ENCODE assay signal across 19 cellular contexts in the genomic region with DNA sequence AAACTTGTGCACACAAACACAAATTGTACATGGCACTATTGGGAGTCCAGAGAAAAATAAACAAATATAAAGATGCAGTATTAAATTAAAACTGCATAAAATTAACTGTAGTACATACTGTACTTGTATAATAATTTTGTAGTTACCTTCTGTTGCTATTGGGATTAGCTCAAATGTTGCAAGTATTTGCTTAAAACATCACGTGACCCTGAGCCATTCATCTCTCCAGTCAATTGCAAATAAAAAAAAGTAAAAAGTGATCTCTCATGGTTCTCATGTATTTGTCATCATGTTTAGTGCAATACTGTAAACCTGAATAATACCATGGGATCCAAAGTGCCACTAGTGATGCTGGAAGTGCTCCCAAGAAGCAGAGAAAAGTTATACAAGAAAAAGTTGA.
DNase-seq lines count a peak whose midpoint lies in the region; ATAC-seq, FAIRE-seq and TF ChIP-seq lines count a peak whose summit lies in the region.
"Had no signal": no experiment of that assay in that cellular context is flagged by ENCODE, and none has a peak within 500 bp of the region (broad histone marks: within the 10 kb centered on the region; RNA-seq: fewer than 3 reads in every experiment).

No MANE protein-coding gene starts in this region.

- no peak for TF ChIP-seq RAD21 in A549 (conservative IDR thresholded peaks at IDR 0.05 in 1 of 2, IDR thresholded peaks at IDR 0.05 in 1 of 2)

- 6% methylated on average over 1 of the region's 1 CpG for WGBS in A549 (ENCODE audit: missing lambda C conversion rate)

- peak overlapping the region; percentile 34; the same call in 1 of the 3 replicates for H3K4me2 ChIP-seq in A549

- no peak overlapping the region for H3K27ac ChIP-seq in A549

- FAIRE-seq in A549 (lab: Jason Lieb, UNC), result no peak
- FAIRE-seq: H1 had no signal

- POLR2A ChIA-PET in A549 (lab: Yijun Ruan, JAX), result no interaction called here

- CTCF ChIA-PET in A549 (lab: Yijun Ruan, JAX), result no interaction called here

- H3K4me3 ChIP-seq in A549, result no peak overlapping the region

- no peak for TF ChIP-seq POLR2A in A549 (IDR thresholded peaks at IDR 0.05; ENCODE audit: low read length)

- TF ChIP-seq CTCF in A549 (IDR thresholded peaks at IDR 0.05), result no peak

- TF ChIP-seq EP300 in A549 (IDR thresholded peaks at IDR 0.05), result no peak

- no peak for ATAC-seq in A549
- no peak for ATAC-seq in HG02973 (IDR thresholded peaks at IDR 0.05; ENCODE audit: unreplicated experiment)

- intact Hi-C loops in posterior cingulate gyrus (cut with DNase I), result no loop called here

- H3K9me3 ChIP-seq in A549, result no peaks in the 10 kb centered on the region

- DNase-seq in A549 (ENCODE audit: low read depth in 1 of 2, low spot score in 1 of 2) (peak in 1 of 2 experiments; percentile 29), DMS53 (lab: John Stamatoyannopoulos, UW) (peak; percentile 97), NCI-H345 (lab: John Stamatoyannopoulos, UW) (peak; percentile 61), SHP77 (lab: John Stamatoyannopoulos, UW) (peak; percentile 2 to 27), glomerular visceral epithelial cell (ENCODE audit: extremely low spot score) (no peak), NCI-H2227 (lab: John Stamatoyannopoulos, UW; ENCODE audit: unreplicated experiment) (no peak), posterior cingulate gyrus (no peak)
- DNase-seq: ACHN; C1 segment of cervical spinal cord; CD8-positive, alpha-beta memory T cell; GDM1; KBM-7; MV-4-11; NCI-H1417 treated with DMSO at 0.1 percent for 48 hours; NCI-H446; SW 1271; T-helper 2 cell had no signal

- peaks cover 5% of the 10 kb centered on the region; the same call in 2 of the 3 replicates for H3K4me1 ChIP-seq in A549

TF ChIP-seq in A549, 52 proteins besides CTCF, POLR2A, EP300 and RAD21:
- TF ChIP-seq ZFP36 (IDR thresholded peaks at IDR 0.05; ENCODE audit: borderline replicate concordance, partially characterized antibody) (no peak), USF2 (IDR thresholded peaks at IDR 0.05) (peak; percentile 66), CHD4 (IDR thresholded peaks at IDR 0.05; ENCODE audit: borderline replicate concordance) (no peak), POLR2AphosphoS2 (conservative IDR thresholded peaks at IDR 0.05; ENCODE audit: low read length) (no peak)

Comparison
In these comparisons a context has a peak if more than half of its experiments do, and no peak if none do; other contexts are left out.
1. DNase-seq: peak in DMS53 (single experiment), NCI-H345 (single experiment) and SHP77 (2 of 2); none in glomerular visceral epithelial cell (single experiment), NCI-H2227 (single experiment) and posterior cingulate gyrus (0 of 10).